ENCODE assay signal across 28 cellular contexts in genomic region chr6:82467338-82467737, GRCh38.
"Had no signal": no experiment of that assay in that cellular context is flagged by ENCODE, and none has a peak within 500 bp of the region (broad histone marks: within the 10 kb centered on the region; RNA-seq: fewer than 3 reads in every experiment).

No MANE protein-coding gene starts in this region.

- H3K27me3 Mint-ChIP-seq: naive B cell; progenitor cell of endocrine pancreas; stimulated activated memory B cell treated with anti-CD40 and anti-IgM and Interleukin-4, amounts not matched to agents 10 μg/mL and 1 μg/mL and 100 μg/mL, for 72 hours; stimulated activated naive CD8-positive, alpha-beta T cell treated with anti-CD3 and anti-CD28 coated beads, Interleukin-15, amount 100 ng/mL, for 72 hours had no signal

- H3K27ac ChIP-seq: left lung, lower lobe of right lung, neural progenitor cell, neutrophil, ovary, right atrium auricular region, right lobe of liver, tibial nerve, upper lobe of left lung, vagina had no signal

- H3K4me3 ChIP-seq: left lung, lower lobe of right lung, neural progenitor cell, ovary, right atrium auricular region, right lobe of liver, smooth muscle cell, tibial nerve, upper lobe of left lung, vagina had no signal

- H3K36me3 Mint-ChIP-seq: naive B cell; natural killer cell; stimulated activated memory B cell treated with anti-CD40 and anti-IgM and Interleukin-4, amounts not matched to agents 10 μg/mL and 1 μg/mL and 100 μg/mL, for 72 hours had no signal

- H3K27me3 ChIP-seq: left lung, neural progenitor cell, neutrophil, ovary, right atrium auricular region, right lobe of liver, tibial nerve, upper lobe of left lung, vagina had no signal

- H3K9ac ChIP-seq: neural progenitor cell had no signal

- H3K4me3 Mint-ChIP-seq: mesothelial cell of epicardium; naive B cell; natural killer cell; nephron progenitor cell; neural progenitor cell; stimulated activated memory B cell treated with anti-CD40 and anti-IgM and Interleukin-4, amounts not matched to agents 10 μg/mL and 1 μg/mL and 100 μg/mL, for 72 hours; stimulated activated naive CD8-positive, alpha-beta T cell treated with anti-CD3 and anti-CD28 coated beads, Interleukin-15, amount 100 ng/mL, for 72 hours had no signal

- H3K9me3 ChIP-seq: lower lobe of right lung, neutrophil, ovary, right lobe of liver, vagina had no signal

- H3K4me1 ChIP-seq: left lung, lower lobe of right lung, neural progenitor cell, right atrium auricular region, right lobe of liver, tibial nerve, upper lobe of left lung, vagina had no signal

- H3K36me3 ChIP-seq: left lung, lower lobe of right lung, neutrophil, ovary, right atrium auricular region, right lobe of liver, tibial nerve, upper lobe of left lung, vagina had no signal

- DNase-seq: kidney; left colon; left lung; lower lobe of right lung; mammary epithelial cell; mesenchymal stem cell; naive B cell; natural killer cell; nephron progenitor cell; ovary; right lobe of liver; stimulated activated CD4-positive, alpha-beta T cell treated with anti-CD3 and anti-CD28 coated beads, Interleukin-1b, Interleukin-23, amount 100 ng/mL, for 48 hours; stimulated activated CD4-positive, alpha-beta T cell treated with anti-CD3 and anti-CD28 coated beads, Interleukin-2, amount 100 ng/mL, for 48 hours; stimulated activated CD4-positive, alpha-beta T cell treated with anti-CD3 and anti-CD28 coated beads, Interleukin-4, amount 100 ng/mL, for 4 hours; stimulated activated CD8-positive, alpha-beta memory T cell treated with anti-CD3 and anti-CD28 coated beads, Interleukin-4, amount 100 ng/mL, for 48 hours; stimulated activated naive CD4-positive, alpha-beta T cell treated with Interleukin-2 at 50 U/mL for 16 hours; stimulated activated naive CD8-positive, alpha-beta T cell treated with anti-CD3 and anti-CD28 coated beads, Interleukin-15, amount 100 ng/mL, for 72 hours; substantia nigra; upper lobe of left lung had no signal

- H3K27ac Mint-ChIP-seq: mesothelial cell of epicardium; naive B cell; natural killer cell; nephron progenitor cell; neural progenitor cell; progenitor cell of endocrine pancreas; stimulated activated memory B cell treated with anti-CD40 and anti-IgM and Interleukin-4, amounts not matched to agents 10 μg/mL and 1 μg/mL and 100 μg/mL, for 72 hours; stimulated activated naive CD8-positive, alpha-beta T cell treated with anti-CD3 and anti-CD28 coated beads, Interleukin-15, amount 100 ng/mL, for 72 hours had no signal

- H3K4me1 Mint-ChIP-seq: mesothelial cell of epicardium; naive B cell; natural killer cell; nephron progenitor cell; neural progenitor cell; stimulated activated memory B cell treated with anti-CD40 and anti-IgM and Interleukin-4, amounts not matched to agents 10 μg/mL and 1 μg/mL and 100 μg/mL, for 72 hours; stimulated activated naive CD8-positive, alpha-beta T cell treated with anti-CD3 and anti-CD28 coated beads, Interleukin-15, amount 100 ng/mL, for 72 hours had no signal
